ENCODE assay signal across 1 cellular context in the genomic region with DNA sequence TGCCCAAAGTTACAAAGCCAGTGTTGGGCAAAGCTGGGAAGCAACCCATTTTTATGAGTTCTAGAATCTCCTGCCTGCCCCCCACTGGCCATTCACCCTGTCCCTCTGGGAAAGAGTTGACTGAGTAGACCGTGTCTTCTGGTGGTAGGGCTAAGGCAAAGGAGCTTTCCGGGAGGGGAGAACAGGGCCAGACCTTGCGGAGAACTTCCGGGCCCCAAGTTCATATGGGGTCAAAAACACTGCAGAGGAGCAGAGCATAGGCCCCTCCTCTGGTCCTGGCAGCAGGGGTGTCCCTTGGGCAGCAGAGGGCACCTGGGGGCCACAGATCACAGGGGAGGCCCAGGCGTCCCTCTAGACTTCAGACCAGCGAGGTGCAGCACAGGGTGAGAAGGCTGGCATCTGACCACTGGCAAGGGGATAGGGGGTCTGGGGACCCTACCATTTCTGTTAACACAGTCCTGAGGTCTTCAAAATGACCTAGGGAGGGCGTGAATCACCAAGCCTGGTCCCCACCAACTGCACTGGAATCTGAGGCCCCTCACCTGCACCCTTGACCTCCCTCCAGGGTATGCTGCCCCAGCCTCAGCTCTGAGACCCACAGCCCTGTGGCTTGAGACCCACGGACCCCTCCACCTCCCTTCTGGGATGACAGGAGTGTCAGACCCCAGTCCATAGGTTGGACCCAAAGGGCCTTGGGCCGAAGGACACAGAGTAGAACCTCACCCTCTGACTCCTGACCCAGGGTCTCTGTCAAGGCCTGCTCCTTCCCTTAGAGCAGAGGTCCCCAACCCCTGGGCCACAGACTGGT.
A peak's percentile ranks its signal among the peaks of the same experiment; 100 is the strongest.
TF ChIP-seq lines count a peak whose summit lies in the region.

No MANE protein-coding gene starts in this region.

TF ChIP-seq in K562, 482 proteins besides CTCF, POLR2A, EP300 and RAD21:
- TF ChIP-seq ZNF140 (CRISPR knock-in tag; IDR thresholded peaks at IDR 0.05) (no peak), SMARCA5 (IDR thresholded peaks at IDR 0.05) (no peak), ZFX (CRISPR knock-in tag; IDR thresholded peaks at IDR 0.05) (no peak), POLR2B (IDR thresholded peaks at IDR 0.05; ENCODE audit: low read depth, partially characterized antibody) (no peak), PML (IDR thresholded peaks at IDR 0.05; ENCODE audit: low read length) (no peak), FOXM1 (IDR thresholded peaks at IDR 0.05; ENCODE audit: low read depth) (no peak), FOXM1 (CRISPR knock-in tag; IDR thresholded peaks at IDR 0.05; ENCODE audit: low read depth) (no peak), MLLT1 (IDR thresholded peaks at IDR 0.05) (no peak), JUND (IDR thresholded peaks at IDR 0.05; ENCODE audit: borderline replicate concordance, low read depth, low read length) (no peak), JUND (tag; IDR thresholded peaks at IDR 0.05; ENCODE audit: borderline replicate concordance, low read depth, low read length) (no peak), KLF6 (CRISPR knock-in tag; IDR thresholded peaks at IDR 0.05; ENCODE audit: borderline replicate concordance) (no peak), ZNF12 (CRISPR knock-in tag; IDR thresholded peaks at IDR 0.05) (no peak), POLR2G (IDR thresholded peaks at IDR 0.05; ENCODE audit: low read depth, low read length) (peak; percentile 40; the same call in 1 of the 2 replicates), ZEB2 (IDR thresholded peaks at IDR 0.05) (no peak), YBX1 (IDR thresholded peaks at IDR 0.05) (no peak), PRDM10 (IDR thresholded peaks at IDR 0.05; ENCODE audit: partially characterized antibody) (peak; percentile 38), NR2C1 (IDR thresholded peaks at IDR 0.05) (no peak), NR2C1 (tag; IDR thresholded peaks at IDR 0.05) (0 out of 2 replicates have a peak, but pooled peaks have one; percentile 19), NFATC3 (IDR thresholded peaks at IDR 0.05) (no peak), TSHZ1 (CRISPR knock-in tag; IDR thresholded peaks at IDR 0.05) (no peak), VEZF1 (CRISPR knock-in tag; IDR thresholded peaks at IDR 0.05) (no peak)
- TF ChIP-seq, protein P1, sequence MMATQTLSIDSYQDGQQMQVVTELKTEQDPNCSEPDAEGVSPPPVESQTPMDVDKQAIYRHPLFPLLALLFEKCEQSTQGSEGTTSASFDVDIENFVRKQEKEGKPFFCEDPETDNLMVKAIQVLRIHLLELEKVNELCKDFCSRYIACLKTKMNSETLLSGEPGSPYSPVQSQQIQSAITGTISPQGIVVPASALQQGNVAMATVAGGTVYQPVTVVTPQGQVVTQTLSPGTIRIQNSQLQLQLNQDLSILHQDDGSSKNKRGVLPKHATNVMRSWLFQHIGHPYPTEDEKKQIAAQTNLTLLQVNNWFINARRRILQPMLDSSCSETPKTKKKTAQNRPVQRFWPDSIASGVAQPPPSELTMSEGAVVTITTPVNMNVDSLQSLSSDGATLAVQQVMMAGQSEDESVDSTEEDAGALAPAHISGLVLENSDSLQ (IDR thresholded peaks at IDR 0.05): no peak
